Comparison of ENCODE assay signal across 1 cellular context in genomic region chr20:17648782-17649730, GRCh38.
TF ChIP-seq lines count a peak whose summit lies in the region.

No MANE protein-coding gene starts in this region.

TF ChIP-seq in HepG2, 621 proteins besides CTCF, POLR2A, EP300 and RAD21 (continued from another document):
- TF ChIP-seq REST (IDR thresholded peaks at IDR 0.05; ENCODE audit: borderline replicate concordance in 1 of 2, low read depth in 1 of 2, low read length in 2 of 2) (no peak), PITX1 (CRISPR knock-in tag; IDR thresholded peaks at IDR 0.05) (no peak), TP53 (CRISPR knock-in tag; conservative IDR thresholded peaks at IDR 0.05) (no peak), ZNF646 (CRISPR knock-in tag; IDR thresholded peaks at IDR 0.05) (no peak), ZNF329 (CRISPR knock-in tag; IDR thresholded peaks at IDR 0.05; ENCODE audit: low read depth) (no peak), NKX3-1 (CRISPR knock-in tag; IDR thresholded peaks at IDR 0.05) (no peak), SRY (CRISPR knock-in tag; IDR thresholded peaks at IDR 0.05) (no peak), TFDP1 (CRISPR knock-in tag; IDR thresholded peaks at IDR 0.05; ENCODE audit: borderline replicate concordance) (no peak), TARDBP (CRISPR knock-in tag; IDR thresholded peaks at IDR 0.05) (no peak), CERS6 (CRISPR knock-in tag; IDR thresholded peaks at IDR 0.05) (no peak), ZFP91 (CRISPR knock-in tag; IDR thresholded peaks at IDR 0.05; ENCODE audit: borderline replicate concordance) (no peak), ZNF788 (CRISPR knock-in tag; IDR thresholded peaks at IDR 0.05; ENCODE audit: borderline replicate concordance) (no peak), KIAA2018 (CRISPR knock-in tag; IDR thresholded peaks at IDR 0.05; ENCODE audit: borderline replicate concordance) (no peak), HMG20B (CRISPR knock-in tag; conservative IDR thresholded peaks at IDR 0.05) (no peak), ZNF431 (CRISPR knock-in tag; IDR thresholded peaks at IDR 0.05; ENCODE audit: borderline replicate concordance, low read depth) (no peak), LBX2 (CRISPR knock-in tag; IDR thresholded peaks at IDR 0.05; ENCODE audit: borderline replicate concordance) (no peak), MLXIP (CRISPR knock-in tag; IDR thresholded peaks at IDR 0.05; ENCODE audit: borderline replicate concordance) (no peak), ZNF121 (CRISPR knock-in tag; IDR thresholded peaks at IDR 0.05) (no peak)
